25 cellular contexts compared by ENCODE assay signal in the genomic region with DNA sequence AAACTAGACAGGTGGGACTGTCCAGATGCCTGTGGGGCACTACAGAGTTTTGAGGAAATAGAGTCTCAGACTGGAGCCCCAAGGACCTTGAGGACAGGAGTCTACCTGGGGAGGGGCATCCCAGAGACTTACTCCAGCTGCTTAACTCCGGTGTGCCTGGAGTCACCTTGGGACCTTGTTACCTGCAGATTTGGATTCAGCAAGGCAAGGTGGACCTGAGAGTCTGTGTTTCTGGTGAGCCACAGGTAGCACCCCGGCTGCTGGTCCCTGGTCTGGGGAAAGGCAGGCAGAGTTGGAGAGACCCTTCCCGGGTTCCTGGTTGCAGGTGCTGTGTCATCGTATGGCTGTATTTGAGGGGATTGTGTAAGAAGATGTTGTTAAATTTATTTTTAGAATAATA.
"Had no signal": no experiment of that assay in that cellular context is flagged by ENCODE, and none has a peak within 500 bp of the region (broad histone marks: within the 10 kb centered on the region; RNA-seq: fewer than 3 reads in every experiment).

No MANE protein-coding gene starts in this region.

- H3K27ac ChIP-seq: left lung, lower lobe of right lung, neural progenitor cell, neutrophil, parathyroid adenoma, right atrium auricular region, right lobe of liver, stomach, suprapubic skin, uterus had no signal

- H3K36me3 ChIP-seq: left lung, lower lobe of right lung, neural progenitor cell, neutrophil, right atrium auricular region, right lobe of liver, stomach, suprapubic skin, tibial nerve, uterus had no signal

- ATAC-seq: left colon; left lung; lower lobe of right lung; natural killer cell; right lobe of liver; stimulated activated naive B cell treated with anti-CD40 and anti-IgM and Interleukin-4, amounts not matched to agents 10 μg/mL and 1 μg/mL and 100 μg/mL, for 72 hours; stimulated activated naive CD8-positive, alpha-beta T cell treated with anti-CD3 and anti-CD28 coated beads, Interleukin-15, Interleukin-2, amounts not matched to agents 100 U/mL and 50 U/mL, for 24 hours had no signal

- H3K4me1 ChIP-seq: left lung, neural progenitor cell, parathyroid adenoma, right lobe of liver had no signal

- H3K9me3 ChIP-seq: left lung, lower lobe of right lung, neutrophil, right atrium auricular region, right lobe of liver, stomach, suprapubic skin, tibial nerve, uterus had no signal

- H3K27me3 ChIP-seq: left lung, neural progenitor cell, neutrophil, right atrium auricular region, right lobe of liver, stomach, suprapubic skin, tibial nerve, uterus had no signal

- DNase-seq: left colon; left lung; lower lobe of right lung; mammary epithelial cell; mesendoderm; naive B cell; natural killer cell; nephron progenitor cell; occipital lobe; right lobe of liver; stimulated activated CD4-positive, alpha-beta T cell treated with anti-CD3 and anti-CD28 coated beads, Interleukin-12 subunit alpha, Interleukin-12 subunit beta, amount 100 ng/mL, for 4 hours; stimulated activated CD4-positive, alpha-beta T cell treated with anti-CD3 and anti-CD28 coated beads, Interleukin-15, amount 100 ng/mL, for 24 hours; stimulated activated CD4-positive, alpha-beta T cell treated with anti-CD3 and anti-CD28 coated beads, Interleukin-2, amount 100 ng/mL, for 24 hours; stimulated activated CD4-positive, alpha-beta T cell treated with anti-CD3 and anti-CD28 coated beads, Interleukin-4, amount 100 ng/mL, for 1 hour; stimulated activated naive B cell treated with anti-CD40 and anti-IgM and Interleukin-4, amounts not matched to agents 10 μg/mL and 1 μg/mL and 100 μg/mL, for 72 hours; stimulated activated naive CD8-positive, alpha-beta T cell treated with anti-CD3 and anti-CD28 coated beads, Interleukin-15, Interleukin-2, amounts not matched to agents 100 U/mL and 50 U/mL, for 24 hours; stomach; uterus had no signal

- H3K4me3 ChIP-seq: left lung, lower lobe of right lung, neural progenitor cell, right atrium auricular region, right lobe of liver, smooth muscle cell, stomach, suprapubic skin, tibial nerve, uterus had no signal
